Comparison of ENCODE assay signal across 1 cellular context in the genomic region with DNA sequence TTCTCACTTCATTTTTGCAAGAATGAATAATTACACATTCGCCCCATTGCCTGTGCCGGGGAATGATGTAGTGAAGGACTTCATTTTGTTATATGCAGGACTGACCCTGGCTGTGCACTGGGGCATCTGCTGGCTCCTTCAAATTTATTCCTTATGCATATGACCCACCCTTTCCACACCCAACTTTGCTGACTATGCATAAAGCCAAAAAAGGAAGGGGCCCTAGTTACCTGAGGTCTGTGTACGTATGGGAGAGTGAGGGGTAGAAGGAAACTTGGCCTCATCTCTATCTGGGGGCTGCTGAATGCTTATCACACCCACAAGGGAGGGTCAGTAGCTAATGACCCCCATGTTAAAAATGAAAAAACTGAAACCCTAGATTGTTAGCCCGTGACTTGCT.
TF ChIP-seq lines count a peak whose summit lies in the region.

No MANE protein-coding gene starts in this region.

TF ChIP-seq in GM23338, 12 proteins besides CTCF, POLR2A, EP300 and RAD21 (continued from another document):
- TF ChIP-seq, protein P1, sequence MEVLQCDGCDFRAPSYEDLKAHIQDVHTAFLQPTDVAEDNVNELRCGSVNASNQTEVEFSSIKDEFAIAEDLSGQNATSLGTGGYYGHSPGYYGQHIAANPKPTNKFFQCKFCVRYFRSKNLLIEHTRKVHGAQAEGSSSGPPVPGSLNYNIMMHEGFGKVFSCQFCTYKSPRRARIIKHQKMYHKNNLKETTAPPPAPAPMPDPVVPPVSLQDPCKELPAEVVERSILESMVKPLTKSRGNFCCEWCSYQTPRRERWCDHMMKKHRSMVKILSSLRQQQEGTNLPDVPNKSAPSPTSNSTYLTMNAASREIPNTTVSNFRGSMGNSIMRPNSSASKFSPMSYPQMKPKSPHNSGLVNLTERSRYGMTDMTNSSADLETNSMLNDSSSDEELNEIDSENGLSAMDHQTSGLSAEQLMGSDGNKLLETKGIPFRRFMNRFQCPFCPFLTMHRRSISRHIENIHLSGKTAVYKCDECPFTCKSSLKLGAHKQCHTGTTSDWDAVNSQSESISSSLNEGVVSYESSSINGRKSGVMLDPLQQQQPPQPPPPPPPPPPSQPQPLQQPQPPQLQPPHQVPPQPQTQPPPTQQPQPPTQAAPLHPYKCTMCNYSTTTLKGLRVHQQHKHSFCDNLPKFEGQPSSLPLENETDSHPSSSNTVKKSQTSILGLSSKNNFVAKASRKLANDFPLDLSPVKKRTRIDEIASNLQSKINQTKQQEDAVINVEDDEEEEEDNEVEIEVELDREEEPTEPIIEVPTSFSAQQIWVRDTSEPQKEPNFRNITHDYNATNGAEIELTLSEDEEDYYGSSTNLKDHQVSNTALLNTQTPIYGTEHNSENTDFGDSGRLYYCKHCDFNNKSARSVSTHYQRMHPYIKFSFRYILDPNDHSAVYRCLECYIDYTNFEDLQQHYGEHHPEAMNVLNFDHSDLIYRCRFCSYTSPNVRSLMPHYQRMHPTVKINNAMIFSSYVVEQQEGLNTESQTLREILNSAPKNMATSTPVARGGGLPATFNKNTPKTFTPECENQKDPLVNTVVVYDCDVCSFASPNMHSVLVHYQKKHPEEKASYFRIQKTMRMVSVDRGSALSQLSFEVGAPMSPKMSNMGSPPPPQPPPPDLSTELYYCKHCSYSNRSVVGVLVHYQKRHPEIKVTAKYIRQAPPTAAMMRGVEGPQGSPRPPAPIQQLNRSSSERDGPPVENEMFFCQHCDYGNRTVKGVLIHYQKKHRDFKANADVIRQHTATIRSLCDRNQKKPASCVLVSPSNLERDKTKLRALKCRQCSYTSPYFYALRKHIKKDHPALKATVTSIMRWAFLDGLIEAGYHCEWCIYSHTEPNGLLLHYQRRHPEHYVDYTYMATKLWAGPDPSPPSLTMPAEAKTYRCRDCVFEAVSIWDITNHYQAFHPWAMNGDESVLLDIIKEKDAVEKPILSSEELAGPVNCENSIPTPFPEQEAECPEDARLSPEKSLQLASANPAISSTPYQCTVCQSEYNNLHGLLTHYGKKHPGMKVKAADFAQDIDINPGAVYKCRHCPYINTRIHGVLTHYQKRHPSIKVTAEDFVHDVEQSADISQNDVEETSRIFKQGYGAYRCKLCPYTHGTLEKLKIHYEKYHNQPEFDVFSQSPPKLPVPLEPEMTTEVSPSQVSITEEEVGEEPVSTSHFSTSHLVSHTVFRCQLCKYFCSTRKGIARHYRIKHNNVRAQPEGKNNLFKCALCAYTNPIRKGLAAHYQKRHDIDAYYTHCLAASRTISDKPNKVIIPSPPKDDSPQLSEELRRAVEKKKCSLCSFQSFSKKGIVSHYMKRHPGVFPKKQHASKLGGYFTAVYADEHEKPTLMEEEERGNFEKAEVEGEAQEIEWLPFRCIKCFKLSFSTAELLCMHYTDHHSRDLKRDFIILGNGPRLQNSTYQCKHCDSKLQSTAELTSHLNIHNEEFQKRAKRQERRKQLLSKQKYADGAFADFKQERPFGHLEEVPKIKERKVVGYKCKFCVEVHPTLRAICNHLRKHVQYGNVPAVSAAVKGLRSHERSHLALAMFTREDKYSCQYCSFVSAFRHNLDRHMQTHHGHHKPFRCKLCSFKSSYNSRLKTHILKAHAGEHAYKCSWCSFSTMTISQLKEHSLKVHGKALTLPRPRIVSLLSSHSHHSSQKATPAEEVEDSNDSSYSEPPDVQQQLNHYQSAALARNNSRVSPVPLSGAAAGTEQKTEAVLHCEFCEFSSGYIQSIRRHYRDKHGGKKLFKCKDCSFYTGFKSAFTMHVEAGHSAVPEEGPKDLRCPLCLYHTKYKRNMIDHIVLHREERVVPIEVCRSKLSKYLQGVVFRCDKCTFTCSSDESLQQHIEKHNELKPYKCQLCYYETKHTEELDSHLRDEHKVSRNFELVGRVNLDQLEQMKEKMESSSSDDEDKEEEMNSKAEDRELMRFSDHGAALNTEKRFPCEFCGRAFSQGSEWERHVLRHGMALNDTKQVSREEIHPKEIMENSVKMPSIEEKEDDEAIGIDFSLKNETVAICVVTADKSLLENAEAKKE (CRISPR knock-in tag; IDR thresholded peaks at IDR 0.05), result no peak
- TF ChIP-seq EZH2phosphoT487 (IDR thresholded peaks at IDR 0.05; ENCODE audit: unreplicated experiment) (no peak), EZH2 (IDR thresholded peaks at IDR 0.05; ENCODE audit: low read depth, unreplicated experiment) (no peak), JUNB (IDR thresholded peaks at IDR 0.05; ENCODE audit: unreplicated experiment) (no peak), STAT1 (IDR thresholded peaks at IDR 0.05; ENCODE audit: unreplicated experiment) (no peak), CREB1 (CRISPR knock-in tag; IDR thresholded peaks at IDR 0.05; ENCODE audit: low read depth) (no peak), NANOG (IDR thresholded peaks at IDR 0.05; ENCODE audit: borderline replicate concordance) (no peak)
- TF ChIP-seq, protein P2, sequence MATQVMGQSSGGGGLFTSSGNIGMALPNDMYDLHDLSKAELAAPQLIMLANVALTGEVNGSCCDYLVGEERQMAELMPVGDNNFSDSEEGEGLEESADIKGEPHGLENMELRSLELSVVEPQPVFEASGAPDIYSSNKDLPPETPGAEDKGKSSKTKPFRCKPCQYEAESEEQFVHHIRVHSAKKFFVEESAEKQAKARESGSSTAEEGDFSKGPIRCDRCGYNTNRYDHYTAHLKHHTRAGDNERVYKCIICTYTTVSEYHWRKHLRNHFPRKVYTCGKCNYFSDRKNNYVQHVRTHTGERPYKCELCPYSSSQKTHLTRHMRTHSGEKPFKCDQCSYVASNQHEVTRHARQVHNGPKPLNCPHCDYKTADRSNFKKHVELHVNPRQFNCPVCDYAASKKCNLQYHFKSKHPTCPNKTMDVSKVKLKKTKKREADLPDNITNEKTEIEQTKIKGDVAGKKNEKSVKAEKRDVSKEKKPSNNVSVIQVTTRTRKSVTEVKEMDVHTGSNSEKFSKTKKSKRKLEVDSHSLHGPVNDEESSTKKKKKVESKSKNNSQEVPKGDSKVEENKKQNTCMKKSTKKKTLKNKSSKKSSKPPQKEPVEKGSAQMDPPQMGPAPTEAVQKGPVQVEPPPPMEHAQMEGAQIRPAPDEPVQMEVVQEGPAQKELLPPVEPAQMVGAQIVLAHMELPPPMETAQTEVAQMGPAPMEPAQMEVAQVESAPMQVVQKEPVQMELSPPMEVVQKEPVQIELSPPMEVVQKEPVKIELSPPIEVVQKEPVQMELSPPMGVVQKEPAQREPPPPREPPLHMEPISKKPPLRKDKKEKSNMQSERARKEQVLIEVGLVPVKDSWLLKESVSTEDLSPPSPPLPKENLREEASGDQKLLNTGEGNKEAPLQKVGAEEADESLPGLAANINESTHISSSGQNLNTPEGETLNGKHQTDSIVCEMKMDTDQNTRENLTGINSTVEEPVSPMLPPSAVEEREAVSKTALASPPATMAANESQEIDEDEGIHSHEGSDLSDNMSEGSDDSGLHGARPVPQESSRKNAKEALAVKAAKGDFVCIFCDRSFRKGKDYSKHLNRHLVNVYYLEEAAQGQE (IDR thresholded peaks at IDR 0.05; ENCODE audit: unreplicated experiment), result no peak
TF ChIP-seq in GM23338: peak in this region for 0.
